ENCODE assay signal across 8 cellular contexts in the genomic region with DNA sequence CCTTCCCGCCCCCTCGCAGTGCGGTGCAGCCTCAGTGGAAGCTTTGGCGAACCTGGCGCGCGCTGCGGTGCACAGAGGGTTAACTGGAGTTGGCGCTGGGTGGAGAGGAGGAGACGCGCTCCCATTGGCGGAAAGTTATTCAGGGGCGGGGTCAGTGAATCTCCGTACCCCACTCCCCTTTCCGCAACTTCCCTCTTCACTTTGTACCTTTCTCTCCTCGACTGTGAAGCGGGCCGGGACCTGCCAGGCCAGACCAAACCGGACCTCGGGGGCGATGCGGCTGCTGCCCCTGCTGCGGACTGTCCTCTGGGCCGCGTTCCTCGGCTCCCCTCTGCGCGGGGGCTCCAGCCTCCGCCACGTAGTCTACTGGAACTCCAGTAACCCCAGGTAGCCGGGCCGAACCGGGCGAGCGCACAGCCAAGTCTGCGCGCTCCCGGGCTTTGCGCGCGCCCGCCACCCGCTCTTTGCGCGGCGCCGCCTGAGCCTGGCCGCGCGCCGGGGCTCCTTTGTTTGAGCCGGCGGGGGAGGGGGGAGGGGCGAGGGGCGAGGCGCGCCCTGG. TPM values are rescaled to one million over a fixed set of nuclear protein-coding genes. Genes with fewer than 3 reads are reported as not detected.
DNase-seq lines count a peak whose midpoint lies in the region; ATAC-seq, FAIRE-seq and TF ChIP-seq lines count a peak whose summit lies in the region.

TSS of gene EFNA4 (plus strand) at position 191 of the 559 bp plus-strand sequence. CDS start at position 275, 84 bp downstream.

- H3K79me2 ChIP-seq in OCI-LY1 (ENCODE audit: insufficient read depth, low read length) (no peaks in the 10 kb centered on the region), endothelial cell of umbilical vein (ENCODE audit: control insufficient read depth, insufficient read depth, low read length) (peaks cover 5% of the 10 kb centered on the region)

- no peaks in the 10 kb centered on the region for H3K27me3 ChIP-seq in OCI-LY1 (ENCODE audit: insufficient read depth, low read length)
- H3K27me3 ChIP-seq in endothelial cell of umbilical vein (ENCODE audit: control insufficient read depth in 2 of 2, insufficient read depth in 2 of 2, low read length in 2 of 2): no peaks in the 10 kb centered on the region

- H3K4me2 ChIP-seq in OCI-LY1 (ENCODE audit: low read length) (peak within 1 kb of the TSS; percentile 62), endothelial cell of umbilical vein (ENCODE audit: insufficient read depth, low read length) (peak within 1 kb of the TSS; percentile 83)

- H3K9me3 ChIP-seq in OCI-LY1 (ENCODE audit: low read length): no peaks in the 10 kb centered on the region
- no peaks in the 10 kb centered on the region for H3K9me3 ChIP-seq in endothelial cell of umbilical vein (replicated peaks; ENCODE audit: control insufficient read depth, insufficient read depth, low read length)
- H3K9me3 ChIP-seq in mucosa of descending colon: no peaks in the 10 kb centered on the region

- no peaks in the 10 kb centered on the region for H4K20me1 ChIP-seq in OCI-LY1 (ENCODE audit: insufficient read depth, low read length)
- H4K20me1 ChIP-seq in endothelial cell of umbilical vein (replicated peaks; ENCODE audit: control insufficient read depth, extremely low read depth, insufficient read depth, low read length): no peaks in the 10 kb centered on the region

- H3F3A ChIP-seq in OCI-LY1 (ENCODE audit: insufficient read depth, low read length): no peaks in the 10 kb centered on the region

- peak; percentile 68 for TF ChIP-seq POLR2A in GM19193 (IDR thresholded peaks at IDR 0.05; ENCODE audit: extremely low read depth, insufficient read depth, insufficient read length)
- TF ChIP-seq POLR2A in endothelial cell of umbilical vein (IDR thresholded peaks at IDR 0.05; ENCODE audit: low read depth, low read length): peak; percentile 89

- ATAC-seq in HG03460 (IDR thresholded peaks at IDR 0.05; ENCODE audit: unreplicated experiment) (peak; percentile 77), mucosa of descending colon (peak; percentile 91)

- H3K9me1 ChIP-seq in endothelial cell of umbilical vein (replicated peaks; ENCODE audit: control insufficient read depth, extremely low read depth, insufficient read depth, low read length): no peaks in the 10 kb centered on the region

- peak in 12 of 14 donors; percentile 7 to 66 (median 36) for DNase-seq in C1 segment of cervical spinal cord (lab: John Stamatoyannopoulos, UW)
- peak; percentile 81 for DNase-seq in activated CD8-positive, alpha-beta memory T cell treated with anti-CD3 and anti-CD28 coated beads, Interleukin-2, amount 50 U/mL, for 4 hours
- DNase-seq in endothelial cell of umbilical vein (ENCODE audit: low read depth, low spot score): peak; percentile 89
- DNase-seq in mucosa of descending colon: peak; percentile 91 to 93 (median 93)
- peak; percentile 56 to 62 for DNase-seq in stimulated activated CD8-positive, alpha-beta memory T cell treated with anti-CD3 and anti-CD28 coated beads, Interleukin-4, amount 100 ng/mL, for 4 hours (ENCODE audit: low read depth in 2 of 2, low spot score in 1 of 2)

- intact Hi-C loops in endothelial cell of umbilical vein (cut with micrococcal nuclease) (loop anchor here (1.0 kb wide), 2 partner anchors 21 to 126 kb away; no protein-coding TSS in a partner anchor), mucosa of descending colon (cut with DNase I, micrococcal nuclease) (no loop called here)

- BruUV-seq in endothelial cell of umbilical vein (replicated peaks; lab: Mats Ljungman, UMichigan): no TSS peak

- H3K4me3 ChIP-seq in OCI-LY1 (ENCODE audit: low read depth, low read length, poor library complexity, severe bottlenecking) (peak within 1 kb of the TSS; percentile 69), endothelial cell of umbilical vein (replicated peaks in 1 of 3; ENCODE audit: insufficient read depth in 1 of 3, low read depth in 1 of 3, low read length in 3 of 3) (peak within 1 kb of the TSS; percentile 66 to 98 (median 85)), mucosa of descending colon (peak within 1 kb of the TSS; percentile 65)

- dilution Hi-C loops in endothelial cell of umbilical vein (cut with MboI; ENCODE audit: extremely low pct_ligation_motif_present, low sequenced_read_pairs): no loop called here

- POLR2A ChIA-PET in endothelial cell of umbilical vein (lab: Charles Lee): no interaction called here

- peak within 1 kb of the TSS; percentile 49 for H3K27ac ChIP-seq in OCI-LY1 (ENCODE audit: low read depth, low read length, poor library complexity, severe bottlenecking)
- peak within 1 kb of the TSS; percentile 36 for H3K27ac ChIP-seq in endothelial cell of umbilical vein (ENCODE audit: insufficient read depth, low read depth, low read length)

- H3K9me2 ChIP-seq in OCI-LY1 (ENCODE audit: low read depth, low read length): no peaks in the 10 kb centered on the region

- H3K36me3 ChIP-seq in OCI-LY1 (ENCODE audit: insufficient read depth, low read length) (no peaks in the 10 kb centered on the region), endothelial cell of umbilical vein (ENCODE audit: control insufficient read depth in 2 of 2, extremely low read depth in 1 of 2, insufficient read depth in 2 of 2, low read length in 2 of 2) (peaks cover 3 to 14% of the 10 kb centered on the region in 2 experiments), mucosa of descending colon (ENCODE audit: low read depth) (no peaks in the 10 kb centered on the region)

- TF ChIP-seq CTCF in OCI-LY1 (IDR thresholded peaks at IDR 0.05; ENCODE audit: low read length) (no peak), endothelial cell of umbilical vein (IDR thresholded peaks at IDR 0.05; ENCODE audit: extremely low read depth in 1 of 2, insufficient read depth in 1 of 2, low read depth in 1 of 2, low read length in 2 of 2) (no peak), mucosa of descending colon (IDR thresholded peaks at IDR 0.05) (no peak)

- H3K4me1 ChIP-seq in OCI-LY1 (ENCODE audit: insufficient read depth, low read length, severe bottlenecking) (peaks cover 28% of the 10 kb centered on the region), endothelial cell of umbilical vein (ENCODE audit: control insufficient read depth, extremely low read depth, insufficient read depth, low read length) (peaks cover 10% of the 10 kb centered on the region), mucosa of descending colon (ENCODE audit: low read depth) (peaks cover 28% of the 10 kb centered on the region)

- no peak within 1 kb of the TSS for H2AFZ ChIP-seq in OCI-LY1 (ENCODE audit: low read length)
- peak within 1 kb of the TSS; percentile 55 for H2AFZ ChIP-seq in endothelial cell of umbilical vein (ENCODE audit: low read depth, low read length)

- H3K9ac ChIP-seq in OCI-LY1 (ENCODE audit: low read length): peak within 1 kb of the TSS; percentile 69
- peak within 1 kb of the TSS; percentile 68 for H3K9ac ChIP-seq in endothelial cell of umbilical vein (replicated peaks; ENCODE audit: extremely low read depth, insufficient read depth, low read length)

- FAIRE-seq in endothelial cell of umbilical vein (lab: Jason Lieb, UNC): peak; percentile 97

- CTCF ChIA-PET in endothelial cell of umbilical vein (lab: Charles Lee): interaction anchor here (0.6 to 6.7 kb wide), 10 partner anchors 11 to 79 kb away, joined by 3 to 49 read pairs (median 5); partner anchors contain the start of genes ADAM15, DCST1, DCST2 and LENEP

TF ChIP-seq in endothelial cell of umbilical vein, 7 proteins besides CTCF, POLR2A, EP300 and RAD21:
- TF ChIP-seq POLR2AphosphoS5 (IDR thresholded peaks at IDR 0.05; ENCODE audit: insufficient read depth, low read depth, low read length) (peak; percentile 79), JUN (IDR thresholded peaks at IDR 0.05; ENCODE audit: borderline replicate concordance, insufficient read depth, insufficient read length, low read depth) (no peak)

RNA-seq across cellular contexts. Expression of gene EFNA4, which starts in this region (rescaled TPM):
- total RNA-seq in endothelial cell of umbilical vein: 16.5 and 17.5 TPM in 2 replicates
- polyA plus RNA-seq in endothelial cell of umbilical vein: 25.2 and 28.0 TPM in 2 replicates
- 23.2 and 26.4 TPM in 2 replicates for polyA plus RNA-seq in endothelial cell of umbilical vein (2011; cell fraction: cytosol; rRNA removed)
- 13.1 and 13.8 TPM in 2 replicates for polyA plus RNA-seq in endothelial cell of umbilical vein (2011; cell fraction: nucleus; rRNA removed)
- 17.4 and 19.5 TPM in 2 replicates for polyA plus RNA-seq in endothelial cell of umbilical vein (2012)
- polyA minus RNA-seq in endothelial cell of umbilical vein: 15.3 and 15.7 TPM in 2 replicates
- polyA minus RNA-seq in endothelial cell of umbilical vein (2011; cell fraction: cytosol; rRNA and poly(A)+ RNA removed): 5.7 TPM
- polyA minus RNA-seq in endothelial cell of umbilical vein (2011; cell fraction: nucleus; rRNA and poly(A)+ RNA removed): 4.5 and 7.1 TPM in 2 replicates
- 10 to 100 TPM; 12.3 to 27.2 (median 26.4) TPM for total RNA-seq in mucosa of descending colon

Comparison
In these comparisons a context has a peak if more than half of its experiments do, and no peak if none do; other contexts are left out.
1. Peak in every context shown above with its lines: DNase-seq, ATAC-seq, H3K4me3 ChIP-seq and H3K27ac ChIP-seq.
2. DNase-seq: peak in every context shown above with its lines; median percentile 93 in mucosa of descending colon; 89 in endothelial cell of umbilical vein; 81 in activated CD8-positive, alpha-beta memory T cell treated with anti-CD3 and anti-CD28 coated beads, Interleukin-2, amount 50 U/mL, for 4 hours; 59 in stimulated activated CD8-positive, alpha-beta memory T cell treated with anti-CD3 and anti-CD28 coated beads, Interleukin-4, amount 100 ng/mL, for 4 hours; 36 in C1 segment of cervical spinal cord.